ENCODE assay signal across 16 cellular contexts in the genomic region with DNA sequence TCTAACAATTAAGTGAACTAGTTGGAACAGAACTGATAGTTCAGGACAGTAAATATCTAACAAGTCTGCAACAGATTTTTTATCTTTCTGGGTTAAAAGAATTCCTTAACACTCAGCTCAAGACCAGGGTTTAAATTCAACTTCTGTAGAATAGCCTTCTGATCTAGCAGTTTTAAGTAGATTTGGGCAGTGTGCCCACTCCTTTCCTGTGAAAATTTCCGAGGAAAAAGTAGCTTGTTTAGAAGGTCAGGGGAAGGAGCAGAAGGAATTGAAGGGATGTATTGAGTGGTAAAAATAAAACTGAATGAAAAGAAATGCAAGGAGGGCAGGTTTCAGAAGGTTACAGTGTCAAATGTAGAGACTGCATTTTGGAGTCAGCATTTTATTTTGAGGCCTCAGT. TPM values are rescaled to one million over a fixed set of nuclear protein-coding genes. Genes with fewer than 3 reads are reported as not detected.
DNase-seq lines count a peak whose midpoint lies in the region; ATAC-seq and TF ChIP-seq lines count a peak whose summit lies in the region.
"Had no signal": no experiment of that assay in that cellular context is flagged by ENCODE, and none has a peak within 500 bp of the region (broad histone marks: within the 10 kb centered on the region; RNA-seq: fewer than 3 reads in every experiment).

No MANE protein-coding gene starts in this region.

- H3K9me3 ChIP-seq in smooth muscle cell (replicated peaks; ENCODE audit: low read depth): no peaks in the 10 kb centered on the region
- H3K9me3 ChIP-seq: BLaER1, SK-N-SH had no signal

- peak overlapping the region; percentile 94 for H3K4me2 ChIP-seq in KMS-11
- no peak overlapping the region for H3K4me2 ChIP-seq in smooth muscle cell
- H3K4me2 ChIP-seq: BLaER1, SK-N-SH had no signal

- peak overlapping the region; percentile 15 for H3K27ac Mint-ChIP-seq in chondrocyte (ENCODE audit: unreplicated experiment)
- no peak overlapping the region for H3K27ac Mint-ChIP-seq in type B pancreatic cell
- H3K27ac Mint-ChIP-seq: CD8-positive, alpha-beta memory T cell; IgD-negative memory B cell had no signal

- TF ChIP-seq CTCF in KMS-11 (conservative IDR thresholded peaks at IDR 0.05; ENCODE audit: low read depth, low read length) (no peak), chondrocyte (IDR thresholded peaks at IDR 0.05) (no peak), smooth muscle cell (IDR thresholded peaks at IDR 0.05; ENCODE audit: borderline replicate concordance, insufficient read depth, poor library complexity, severe bottlenecking) (no peak), type B pancreatic cell (conservative IDR thresholded peaks at IDR 0.05) (no peak)

- H3K27ac ChIP-seq in KMS-11 (peak overlapping the region; percentile 39; the same call in 1 of the 2 replicates), smooth muscle cell (ENCODE audit: low read depth) (peak overlapping the region; percentile 27)
- H3K27ac ChIP-seq: BLaER1 had no signal

- H3K36me3 Mint-ChIP-seq in chondrocyte (ENCODE audit: low read depth): peaks cover 7% of the 10 kb centered on the region
- no peaks in the 10 kb centered on the region for H3K36me3 Mint-ChIP-seq in type B pancreatic cell
- H3K36me3 Mint-ChIP-seq: CD8-positive, alpha-beta memory T cell had no signal

- ATAC-seq in GM21528 (IDR thresholded peaks at IDR 0.05; ENCODE audit: low FRiP score, unreplicated experiment): no peak
- ATAC-seq: HCT116 had no signal

- peak overlapping the region; percentile 33; the same call in 1 of the 2 replicates for H2AFZ ChIP-seq in KMS-11 (ENCODE audit: low read depth)
- peak overlapping the region; percentile 52 for H2AFZ ChIP-seq in smooth muscle cell (ENCODE audit: low read depth)

- H3K27me3 ChIP-seq in KMS-11 (ENCODE audit: insufficient read depth, low read depth) (no peaks in the 10 kb centered on the region), smooth muscle cell (ENCODE audit: low read depth) (no peaks in the 10 kb centered on the region)
- H3K27me3 ChIP-seq: BLaER1 had no signal

- H3K27me3 Mint-ChIP-seq in chondrocyte (ENCODE audit: low read depth) (no peaks in the 10 kb centered on the region), type B pancreatic cell (no peaks in the 10 kb centered on the region)
- H3K27me3 Mint-ChIP-seq: IgD-negative memory B cell had no signal

- no peak overlapping the region for H3K4me3 ChIP-seq in KMS-11 (IDR thresholded peaks at IDR 0.05; ENCODE audit: insufficient read depth, low read depth, low read length)
- H3K4me3 ChIP-seq in smooth muscle cell: no peak overlapping the region
- H3K4me3 ChIP-seq: BLaER1 had no signal

- no peaks in the 10 kb centered on the region for H3F3A ChIP-seq in smooth muscle cell (ENCODE audit: low read depth)

- H3K9ac ChIP-seq in KMS-11 (peak overlapping the region; percentile 17; the same call in 1 of the 2 replicates), smooth muscle cell (ENCODE audit: low read depth) (no peak overlapping the region)
- H3K9ac ChIP-seq: BLaER1, SK-N-SH had no signal

- H3K4me3 Mint-ChIP-seq in chondrocyte (ENCODE audit: unreplicated experiment) (no peak overlapping the region), type B pancreatic cell (no peak overlapping the region)
- H3K4me3 Mint-ChIP-seq: CD8-positive, alpha-beta memory T cell; IgD-negative memory B cell had no signal

- DNase-seq in chondrocyte (ENCODE audit: low spot score) (no peak), iris pigment epithelial cell (ENCODE audit: low read depth) (peak; percentile 47), smooth muscle cell (lab: John Stamatoyannopoulos, UW; ENCODE audit: unreplicated experiment) (no peak), NCI-H1417 (lab: John Stamatoyannopoulos, UW) (no peak), type B pancreatic cell (ENCODE audit: extremely low spot score, unreplicated experiment) (no peak), pons (ENCODE audit: low spot score) (no peak)
- DNase-seq: CD8-positive, alpha-beta memory T cell; DMS 273 treated with DMSO at 0.1 percent for 48 hours; NCI-H146; NCI-H345; SK-N-SH had no signal

- H3K4me1 Mint-ChIP-seq in chondrocyte (ENCODE audit: low read depth) (peaks cover 10% of the 10 kb centered on the region), type B pancreatic cell (ENCODE audit: unreplicated experiment) (no peaks in the 10 kb centered on the region)
- H3K4me1 Mint-ChIP-seq: CD8-positive, alpha-beta memory T cell had no signal

- H3K4me1 ChIP-seq in KMS-11 (ENCODE audit: low read depth, poor library complexity, severe bottlenecking) (peaks cover 50% of the 10 kb centered on the region), smooth muscle cell (ENCODE audit: low read depth) (peaks cover 4% of the 10 kb centered on the region)

- H3K9me3 Mint-ChIP-seq in chondrocyte (ENCODE audit: low read depth): no peaks in the 10 kb centered on the region
- H3K9me3 Mint-ChIP-seq in type B pancreatic cell: no peaks in the 10 kb centered on the region
- H3K9me3 Mint-ChIP-seq: CD8-positive, alpha-beta memory T cell; IgD-negative memory B cell had no signal

- 0% methylated on average over 1 of the region's 1 CpG for WGBS in smooth muscle cell (ENCODE audit: low lambda C conversion rate)

- H4K20me1 ChIP-seq in KMS-11 (ENCODE audit: insufficient read depth): no peaks in the 10 kb centered on the region
- H4K20me1 ChIP-seq in smooth muscle cell (ENCODE audit: low read depth): no peaks in the 10 kb centered on the region
- H4K20me1 ChIP-seq: BLaER1 had no signal

- H3K79me2 ChIP-seq in KMS-11 (ENCODE audit: insufficient read depth, low read depth) (no peaks in the 10 kb centered on the region), smooth muscle cell (ENCODE audit: low read depth) (no peaks in the 10 kb centered on the region)

- H3K36me3 ChIP-seq in KMS-11 (ENCODE audit: insufficient read depth) (no peaks in the 10 kb centered on the region), smooth muscle cell (ENCODE audit: low read depth) (no peaks in the 10 kb centered on the region)
- H3K36me3 ChIP-seq: BLaER1 had no signal

RNA-seq across cellular contexts. Expression of gene ATL1, which starts 45.8 kb away (rescaled TPM):
- total RNA-seq in chondrocyte (19.0 to 19.4 TPM (median 19.4 TPM) in 3 replicates), smooth muscle cell (1.8 and 2.1 TPM in 2 replicates), type B pancreatic cell (ENCODE audit: low replicate concordance) (5.7 and 7.3 TPM in 2 replicates)
- 1.5 and 3.5 TPM in 2 replicates for polyA plus RNA-seq in smooth muscle cell
